In genomic region chr19:29098863-29099481, GRCh38 we compare ENCODE assay signal across 10 cellular contexts.
DNase-seq lines count a peak whose midpoint lies in the region; ATAC-seq and TF ChIP-seq lines count a peak whose summit lies in the region.
"Had no signal": no experiment of that assay in that cellular context is flagged by ENCODE, and none has a peak within 500 bp of the region (broad histone marks: within the 10 kb centered on the region; RNA-seq: fewer than 3 reads in every experiment).

No MANE protein-coding gene starts in this region.

- peaks cover 0 to 5% (median 3%) of the 10 kb centered on the region in 4 donors for H3K9me3 ChIP-seq in esophagus muscularis mucosa
- H3K9me3 ChIP-seq: BLaER1 had no signal

- H3K27me3 ChIP-seq in ACC112 (ENCODE audit: insufficient read depth, low read length) (no peaks in the 10 kb centered on the region), esophagus muscularis mucosa (peaks cover 0 to 5% (median 0%) of the 10 kb centered on the region in 4 donors)
- H3K27me3 ChIP-seq: BLaER1 had no signal

- no peaks in the 10 kb centered on the region for H3K79me2 ChIP-seq in ACC112 (ENCODE audit: control insufficient read depth, insufficient read depth, low read length, unreplicated experiment)

- H2AFZ ChIP-seq in ACC112 (ENCODE audit: low read length, unreplicated experiment): peak overlapping the region; percentile 75

- TF ChIP-seq CTCF in NB4 (IDR thresholded peaks at IDR 0.05; ENCODE audit: low read depth, low read length): no peak
- no peak for TF ChIP-seq CTCF in esophagus muscularis mucosa (IDR thresholded peaks at IDR 0.05)

- no peaks in the 10 kb centered on the region for H3K36me3 ChIP-seq in ACC112 (ENCODE audit: insufficient read depth, low read length)
- H3K36me3 ChIP-seq in esophagus muscularis mucosa: no peaks in the 10 kb centered on the region
- H3K36me3 ChIP-seq: BLaER1 had no signal

- 68% methylated on average over 9 of the region's 10 CpGs for WGBS in esophagus muscularis mucosa

- H3K4me1 ChIP-seq in ACC112 (ENCODE audit: control insufficient read depth, insufficient read depth, low read length, unreplicated experiment) (peaks cover 15% of the 10 kb centered on the region), esophagus muscularis mucosa (no peaks in the 10 kb centered on the region)
- H3K4me1 ChIP-seq: BLaER1 had no signal

- H3K4me3 ChIP-seq in ACC112 (ENCODE audit: low read depth, low read length): peak overlapping the region; percentile 58
- H3K4me3 ChIP-seq in NB4 (ENCODE audit: low read depth, low read length): no peak overlapping the region
- no peak overlapping the region for H3K4me3 ChIP-seq in esophagus muscularis mucosa
- H3K4me3 ChIP-seq: BLaER1 had no signal

- no peak for ATAC-seq in GM18502 (IDR thresholded peaks at IDR 0.05; ENCODE audit: poor library complexity, unreplicated experiment)
- ATAC-seq in GM21390 (IDR thresholded peaks at IDR 0.05; ENCODE audit: unreplicated experiment): no peak

- DNase-seq in NB4 (ENCODE audit: low read depth): peak; percentile 10
- DNase-seq in esophagus muscularis mucosa (ENCODE audit: extremely low spot score): peak; percentile 92
- peak; percentile 80 for DNase-seq in myocyte (ENCODE audit: low read depth)
- DNase-seq in activated CD4-positive, alpha-beta T cell treated with anti-CD3 and anti-CD28 coated beads, Interleukin-2, amount 50 U/mL, for 48 hours: no peak
- DNase-seq in NCI-H748 treated with DMSO at 0.1 percent for 48 hours (lab: John Stamatoyannopoulos, UW): no peak
- DNase-seq: activated naive CD8-positive, alpha-beta T cell treated with anti-CD3 and anti-CD28 coated beads for 36 hours had no signal

- TF ChIP-seq POLR2A in NB4 (IDR thresholded peaks at IDR 0.05; ENCODE audit: extremely low read depth, insufficient read length): no peak
- TF ChIP-seq POLR2A in esophagus muscularis mucosa (IDR thresholded peaks at IDR 0.05; ENCODE audit: low read depth): no peak

- TF ChIP-seq EP300 in esophagus muscularis mucosa (IDR thresholded peaks at IDR 0.05): no peak

- intact Hi-C loops in esophagus muscularis mucosa (cut with DNase I): no loop called here

- peak overlapping the region; percentile 90 for H3K27ac ChIP-seq in ACC112 (ENCODE audit: low read depth, low read length)
- peak overlapping the region; percentile 41 to 74 (median 58) for H3K27ac ChIP-seq in esophagus muscularis mucosa (replicated peaks in 1 of 4)
- H3K27ac ChIP-seq: BLaER1 had no signal

Comparison
In these comparisons a context has a peak if more than half of its experiments do, and no peak if none do; other contexts are left out.
1. DNase-seq: peak in NB4 (single experiment), esophagus muscularis mucosa (single experiment) and myocyte (single experiment); none in activated CD4-positive, alpha-beta T cell treated with anti-CD3 and anti-CD28 coated beads, Interleukin-2, amount 50 U/mL, for 48 hours (0 of 2) and NCI-H748 treated with DMSO at 0.1 percent for 48 hours (single experiment).